ENCODE assay signal across 8 cellular contexts in genomic region chr5:34717426-34718327, GRCh38.
DNase-seq lines count a peak whose midpoint lies in the region; ATAC-seq and TF ChIP-seq lines count a peak whose summit lies in the region.
"Had no signal": no experiment of that assay in that cellular context is flagged by ENCODE, and none has a peak within 500 bp of the region (broad histone marks: within the 10 kb centered on the region; RNA-seq: fewer than 3 reads in every experiment).

No MANE protein-coding gene starts in this region.

- peak; percentile 87 for ATAC-seq in upper lobe of right lung

- H3K27ac ChIP-seq in HUES6 (ENCODE audit: low read depth, low read length), result peak overlapping the region; percentile 68
- H3K27ac ChIP-seq in upper lobe of right lung, result peak overlapping the region; percentile 47

- H3K9me3 ChIP-seq in HUES6 (ENCODE audit: control insufficient read depth, insufficient read depth, low read depth, low read length) (no peaks in the 10 kb centered on the region), upper lobe of right lung (no peaks in the 10 kb centered on the region)

- DNase-seq in choroid plexus epithelial cell (ENCODE audit: low read depth), result peak; percentile 97
- DNase-seq in kidney glomerular epithelial cell (lab: John Stamatoyannopoulos, UW), result peak; percentile 96
- DNase-seq in upper lobe of right lung, result no peak
- no peak for DNase-seq in RPMI8226
- no peak for DNase-seq in Calu3
- no peak for DNase-seq in NCI-H187 (lab: John Stamatoyannopoulos, UW)
- DNase-seq: activated CD4-positive, alpha-beta T cell treated with anti-CD3 and anti-CD28 coated beads, Interleukin-2, amount 50 U/mL, for 4 hours had no signal

- H3K4me1 Mint-ChIP-seq in Calu3 (ENCODE audit: low read depth, unreplicated experiment), result peaks cover 33% of the 10 kb centered on the region

- intact Hi-C loops in upper lobe of right lung (cut with DNase I) (no loop called here), Calu3 (cut with micrococcal nuclease; ENCODE audit: unreplicated experiment) (no loop called here)

- H3K9me3 Mint-ChIP-seq in Calu3 (ENCODE audit: low read depth, unreplicated experiment), result no peaks in the 10 kb centered on the region

- TF ChIP-seq CTCF in choroid plexus epithelial cell (conservative IDR thresholded peaks at IDR 0.05; ENCODE audit: low read depth, low read length) (no peak), upper lobe of right lung (IDR thresholded peaks at IDR 0.05) (no peak), Calu3 (IDR thresholded peaks at IDR 0.05; ENCODE audit: unreplicated experiment) (no peak)

- no TSS peak for BruUV-seq in Calu3 (replicated peaks; lab: Mats Ljungman, UMichigan)

- H3K27ac Mint-ChIP-seq in Calu3 (ENCODE audit: unreplicated experiment), result no peak overlapping the region

- H3K4me1 ChIP-seq in HUES6 (ENCODE audit: control insufficient read depth, insufficient read depth, low read length) (peaks cover 38% of the 10 kb centered on the region), upper lobe of right lung (peaks cover 7% of the 10 kb centered on the region)

- no peak overlapping the region for H3K4me3 Mint-ChIP-seq in Calu3 (ENCODE audit: low read depth, unreplicated experiment)

- H3K27me3 Mint-ChIP-seq in Calu3 (ENCODE audit: unreplicated experiment), result no peaks in the 10 kb centered on the region

- no peaks in the 10 kb centered on the region for H3K27me3 ChIP-seq in HUES6 (ENCODE audit: control insufficient read depth, insufficient read depth, low read length)
- H3K27me3 ChIP-seq in upper lobe of right lung, result no peaks in the 10 kb centered on the region

- H3K36me3 Mint-ChIP-seq in Calu3 (ENCODE audit: insufficient read depth, unreplicated experiment), result peaks cover 4% of the 10 kb centered on the region

- peak overlapping the region; percentile 34 for H3K4me3 ChIP-seq in HUES6 (ENCODE audit: low read depth, low read length)
- no peak overlapping the region for H3K4me3 ChIP-seq in choroid plexus epithelial cell (ENCODE audit: low read depth, low read length)
- no peak overlapping the region for H3K4me3 ChIP-seq in upper lobe of right lung

- H3K36me3 ChIP-seq in HUES6 (ENCODE audit: control insufficient read depth, insufficient read depth, low read length) (peaks cover 13% of the 10 kb centered on the region), upper lobe of right lung (no peaks in the 10 kb centered on the region)

- peak overlapping the region; percentile 75 for H3K9ac ChIP-seq in HUES6 (ENCODE audit: low read length)

- CTCF ChIA-PET in Calu3 (lab: Charles Lee), result interaction anchor here (0.6 kb wide), 1 partner anchor 57 kb away, joined by 4 read pairs; no protein-coding TSS in a partner anchor

Comparison
In these comparisons a context has a peak if more than half of its experiments do, and no peak if none do; other contexts are left out.
1. DNase-seq: peak in choroid plexus epithelial cell (single experiment) and kidney glomerular epithelial cell (single experiment); none in upper lobe of right lung (single experiment), RPMI8226 (single experiment), Calu3 (single experiment) and NCI-H187 (0 of 2).